In the genomic region with DNA sequence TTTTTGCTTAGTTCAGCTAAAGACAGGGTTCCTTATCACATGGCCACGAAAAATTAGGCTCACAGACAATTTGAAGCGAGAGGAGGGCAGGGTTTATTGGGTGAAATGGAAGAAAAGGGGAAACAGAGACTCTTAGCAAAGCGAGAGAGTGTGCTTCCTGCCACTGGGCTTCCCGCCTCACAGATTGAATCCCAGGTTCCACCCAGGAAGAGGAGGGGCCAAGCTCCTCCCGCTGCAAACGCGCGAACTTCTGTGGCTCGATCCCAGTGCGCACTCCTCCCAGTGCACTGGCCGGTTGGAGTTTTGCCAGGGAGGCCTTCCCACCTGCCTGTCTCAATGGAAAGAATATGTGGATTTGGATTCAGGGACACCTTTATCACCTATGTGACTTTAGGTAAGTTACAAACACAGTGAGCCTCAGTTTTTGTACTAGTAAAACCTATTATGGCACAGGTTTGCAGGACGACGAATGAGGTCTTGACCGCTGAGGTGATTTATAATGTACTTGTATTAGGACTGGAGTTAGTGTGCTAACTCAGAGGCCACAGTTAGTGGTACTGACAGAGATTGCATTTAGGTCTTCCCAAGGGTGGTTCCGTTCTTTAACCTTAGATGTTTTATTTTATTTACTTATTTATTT, we compare ENCODE assay signal across 13 cellular contexts. TPM values are rescaled to one million over a fixed set of nuclear protein-coding genes. Genes with fewer than 3 reads are reported as not detected.
DNase-seq lines count a peak whose midpoint lies in the region; ATAC-seq, FAIRE-seq and TF ChIP-seq lines count a peak whose summit lies in the region.
"Had no signal": no experiment of that assay in that cellular context is flagged by ENCODE, and none has a peak within 500 bp of the region (broad histone marks: within the 10 kb centered on the region; RNA-seq: fewer than 3 reads in every experiment).

No MANE protein-coding gene starts in this region.

- H4K5ac ChIP-seq in H9 (ENCODE audit: insufficient read length, low read depth, low read length), result no peak overlapping the region

- FAIRE-seq in K562 (lab: Jason Lieb, UNC), result no peak

- WGBS in H9 (ENCODE audit: extremely low coverage, insufficient read length, low lambda C conversion rate), result no CpG with 5 or more reads among the region's 15 CpGs
- WGBS in K562 (ENCODE audit: insufficient coverage, low coverage, missing lambda C conversion rate), result 2% methylated on average over 13 of the region's 15 CpGs
- WGBS in transverse colon (ENCODE audit: low coverage in 1 of 2), 2 donors, result 72 to 87% methylated on average over 6 to 15 of the region's 15 CpGs

- H3K4ac ChIP-seq in H9 (ENCODE audit: low read depth, low read length), result no peak overlapping the region

- ATAC-seq in K562, result peak; percentile 94
- ATAC-seq in GM21526 (IDR thresholded peaks at IDR 0.05; ENCODE audit: low FRiP score, unreplicated experiment), result no peak

- H3K14ac ChIP-seq in H9 (ENCODE audit: insufficient read depth, low read length), result no peak overlapping the region

- H3K9me3 ChIP-seq in H9 (ENCODE audit: control insufficient read depth, low read depth, low read length) (no peaks in the 10 kb centered on the region), K562 (replicated peaks; ENCODE audit: control insufficient read depth, insufficient read depth, low read depth, low read length) (0 out of 2 replicates have a peak, but pooled peaks cover 1% of the 10 kb centered on the region), left ventricle myocardium inferior (replicated peaks) (peaks cover 4% of the 10 kb centered on the region), transverse colon (no peaks in the 10 kb centered on the region)

- H2BK20ac ChIP-seq in H9 (ENCODE audit: low read depth, low read length, poor library complexity, severe bottlenecking), result no peak overlapping the region

- H2BK15ac ChIP-seq in H9 (ENCODE audit: low read depth, low read length), result no peak overlapping the region

- TF ChIP-seq RAD21 in K562 (CRISPR knock-in tag; conservative IDR thresholded peaks at IDR 0.05 in 1 of 2, IDR thresholded peaks at IDR 0.05 in 1 of 2), result no peak

- H3K36me3 Mint-ChIP-seq in H9 (ENCODE audit: insufficient read depth in 1 of 3, low read depth in 3 of 3) (no peaks in the 10 kb centered on the region; a peak in 1 of 7 replicates), HFFc6 (ENCODE audit: low read depth) (no peaks in the 10 kb centered on the region)

- POLR2A ChIA-PET in K562 (lab: Yijun Ruan, JAX), result no interaction called here

- CTCF ChIA-PET in K562 (lab: Yijun Ruan, JAX; ENCODE audit: low intra/inter-chr PET ratio), result no interaction called here

- H3K27ac Mint-ChIP-seq in H9 (peak overlapping the region in 1 of 3 experiments; percentile 84; a peak in 1 of 7 replicates), HFFc6 (no peak overlapping the region)

- no peak overlapping the region for H3T11ph ChIP-seq in H9 (ENCODE audit: low read length)

- no peak overlapping the region for H2AK5ac ChIP-seq in H9 (ENCODE audit: insufficient read length, low read length)

- no peak overlapping the region for H4K8ac ChIP-seq in H9 (replicated peaks; ENCODE audit: insufficient read length, low read depth, low read length)

- no peaks in the 10 kb centered on the region for H3K27me3 ChIP-seq in H9 (ENCODE audit: insufficient read depth, low read length)
- H3K27me3 ChIP-seq in K562 (ENCODE audit: control insufficient read depth in 2 of 2, insufficient read depth in 2 of 2, low read length in 2 of 2), result no peaks in the 10 kb centered on the region
- H3K27me3 ChIP-seq in left ventricle myocardium inferior (ENCODE audit: low read depth), result peaks cover 25% of the 10 kb centered on the region
- no peaks in the 10 kb centered on the region for H3K27me3 ChIP-seq in transverse colon

- no peak overlapping the region for H3K23ac ChIP-seq in H9 (ENCODE audit: insufficient read length, low read depth, low read length)

- no peak overlapping the region for H4K91ac ChIP-seq in H9 (ENCODE audit: insufficient read length, low read depth, low read length)

- peaks cover 20 to 32% of the 10 kb centered on the region in 2 experiments for H3K4me1 Mint-ChIP-seq in H9
- H3K4me1 Mint-ChIP-seq in HFFc6 (ENCODE audit: low read depth), result no peaks in the 10 kb centered on the region

- H2BK120ac ChIP-seq in H9 (ENCODE audit: low read depth, low read length, poor library complexity, severe bottlenecking), result no peak overlapping the region

- H2BK12ac ChIP-seq in H9 (ENCODE audit: insufficient read length, low read depth, low read length), result no peak overlapping the region

- no peak overlapping the region for H3K27ac ChIP-seq in H9 (ENCODE audit: insufficient read length, low read depth, low read length)
- peak overlapping the region; percentile 53; the same call in 2 of the 3 replicates for H3K27ac ChIP-seq in K562 (ENCODE audit: extremely low read depth, low read depth, low read length)
- H3K27ac ChIP-seq in left ventricle myocardium inferior (replicated peaks), result no peak overlapping the region
- no peak overlapping the region for H3K27ac ChIP-seq in transverse colon
- H3K27ac ChIP-seq: C4-2B had no signal

- intact Hi-C loops in K562 (cut with micrococcal nuclease) (loop anchor here (2.0 kb wide), 1 partner anchor 54 kb away; no protein-coding TSS in a partner anchor), left ventricle myocardium inferior (cut with micrococcal nuclease) (no loop called here), transverse colon (cut with DNase I; ENCODE audit: low total_unique reads) (no loop called here)

- no peak overlapping the region for H2AFZ ChIP-seq in H9 (ENCODE audit: low read length)
- peak overlapping the region; percentile 92 for H2AFZ ChIP-seq in K562 (ENCODE audit: low read depth, low read length)

- no peak overlapping the region for H3K9ac ChIP-seq in H9 (ENCODE audit: extremely low read depth, insufficient read length, low read length)
- H3K9ac ChIP-seq in K562 (ENCODE audit: insufficient read depth in 1 of 2, low read depth in 2 of 2, low read length in 2 of 2), result peak overlapping the region; percentile 51 to 76; a peak in 3 of 4 replicates

- H3K79me1 ChIP-seq in H9 (ENCODE audit: insufficient read depth, low read depth, low read length, poor library complexity, severe bottlenecking), result no peaks in the 10 kb centered on the region

- H2BK5ac ChIP-seq in H9 (ENCODE audit: insufficient read length, low read length), result no peak overlapping the region

- H3K56ac ChIP-seq in H9 (ENCODE audit: insufficient read length, low read depth, low read length), result no peak overlapping the region

- no peak for TF ChIP-seq EP300 in K562 (IDR thresholded peaks at IDR 0.05; ENCODE audit: low read length)
- no peak for TF ChIP-seq EP300 in transverse colon (IDR thresholded peaks at IDR 0.05; ENCODE audit: low read depth)

- H3K4me2 ChIP-seq in H9 (ENCODE audit: insufficient read depth, insufficient read length, low read length) (peak overlapping the region; percentile 54), K562 (ENCODE audit: insufficient read depth, low read length) (peak overlapping the region; percentile 82)

- peak overlapping the region; percentile 44 for H3K4me3 ChIP-seq in K562
- H3K4me3 ChIP-seq in left ventricle myocardium inferior, result no peak overlapping the region
- no peak overlapping the region for H3K4me3 ChIP-seq in transverse colon

- H3K4me1 ChIP-seq in H9 (ENCODE audit: insufficient read depth, low read length), result peaks cover 5% of the 10 kb centered on the region; the same call in 1 of the 2 replicates
- peaks cover 0 to 8% of the 10 kb centered on the region in 2 experiments; a peak in 1 of 5 replicates for H3K4me1 ChIP-seq in K562 (replicated peaks in 1 of 2; ENCODE audit: control insufficient read depth in 2 of 2, insufficient read depth in 2 of 2, low read length in 2 of 2)
- H3K4me1 ChIP-seq in left ventricle myocardium inferior, result no peaks in the 10 kb centered on the region
- no peaks in the 10 kb centered on the region for H3K4me1 ChIP-seq in transverse colon

- no TSS peak for BruUV-seq in K562 (replicated peaks; lab: Mats Ljungman, UMichigan)

- H3K9me3 Mint-ChIP-seq in H9 (no peaks in the 10 kb centered on the region), HFFc6 (peaks cover 34% of the 10 kb centered on the region)

- no peaks in the 10 kb centered on the region for H3K23me2 ChIP-seq in H9 (ENCODE audit: insufficient read length, low read depth, low read length, poor library complexity, severe bottlenecking)

- TF ChIP-seq CTCF in H9 (conservative IDR thresholded peaks at IDR 0.05) (no peak), K562 (IDR thresholded peaks at IDR 0.05 in 2 of 3, conservative IDR thresholded peaks at IDR 0.05 in 1 of 3; ENCODE audit: insufficient read depth in 2 of 3, low read depth in 1 of 3, low read length in 3 of 3) (no peak), HFFc6 (IDR thresholded peaks at IDR 0.05) (no peak), left ventricle myocardium inferior (IDR thresholded peaks at IDR 0.05; ENCODE audit: borderline replicate concordance) (no peak), transverse colon (IDR thresholded peaks at IDR 0.05) (no peak)

- H3K27me3 Mint-ChIP-seq in H9 (ENCODE audit: low read depth), result no peaks in the 10 kb centered on the region
- H3K27me3 Mint-ChIP-seq in HFFc6 (ENCODE audit: insufficient read depth), result no peaks in the 10 kb centered on the region

- DNase-seq in Daoy (ENCODE audit: low read depth) (peak; percentile 89), H9 (peak; percentile 78), K562 (ENCODE audit: extremely low read depth in 1 of 4, low spot score in 3 of 4) (peak; percentile 38 to 84 (median 44)), iPS-NIHi7 (ENCODE audit: extremely low spot score) (peak; percentile 40), HFFc6 (no peak), left ventricle myocardium inferior (no peak), transverse colon (no peak)
- DNase-seq: DMS153, EL, NCI-H187, NCI-H526 treated with DMSO at 0.1 percent for 48 hours had no signal

- H3K36me3 ChIP-seq in K562 (ENCODE audit: control insufficient read depth, insufficient read depth, low read length), result no peaks in the 10 kb centered on the region
- no peaks in the 10 kb centered on the region for H3K36me3 ChIP-seq in left ventricle myocardium inferior
- no peaks in the 10 kb centered on the region for H3K36me3 ChIP-seq in transverse colon

- H3K4me3 Mint-ChIP-seq in H9, result peak overlapping the region; percentile 19 to 57; a peak in 2 of 5 replicates
- no peak overlapping the region for H3K4me3 Mint-ChIP-seq in HFFc6

- TF ChIP-seq POLR2A in K562 (conservative IDR thresholded peaks at IDR 0.05) (peak; percentile 52), transverse colon (IDR thresholded peaks at IDR 0.05) (no peak)

- H3K9me1 ChIP-seq in K562 (ENCODE audit: control insufficient read depth, insufficient read depth, low read length), result no peaks in the 10 kb centered on the region

- H4K20me1 ChIP-seq in H9 (ENCODE audit: control insufficient read depth, insufficient read depth, insufficient read length), result no peaks in the 10 kb centered on the region
- no peaks in the 10 kb centered on the region for H4K20me1 ChIP-seq in K562 (replicated peaks; ENCODE audit: control insufficient read depth, insufficient read depth, low read length)

- no peak overlapping the region for H3K18ac ChIP-seq in H9 (ENCODE audit: insufficient read length, low read depth, low read length)

- no peaks in the 10 kb centered on the region for H3K79me2 ChIP-seq in H9 (ENCODE audit: insufficient read depth, low read length)
- H3K79me2 ChIP-seq in K562 (ENCODE audit: control insufficient read depth, insufficient read depth, low read length), result no peaks in the 10 kb centered on the region; the same call in 2 of the 3 replicates

- in situ Hi-C loops in K562 (cut with MboI), result no loop called here
- in situ Hi-C loops in transverse colon (cut with MboI; ENCODE audit: low pct_ligation_motif_present in 1 of 4, low pct_unique_long_range_greater_than_20kb in 1 of 4, low sequenced_read_pairs in 3 of 4), result no loop called here

RNA-seq across cellular contexts. Expression of a gene that starts 48.5 kb away (rescaled TPM):
- total RNA-seq in Daoy (2014; rRNA removed; shearing (Covaris generic)), result 2.0 and 3.1 TPM in 2 replicates
- total RNA-seq in H9 (2021) (3.5 TPM in 2 replicates), K562 (2014; rRNA removed) (0.16 and 0.73 TPM in 2 replicates), K562 (2014; rRNA removed; fragmentation: Illumina TruSeq; extraction: Trizol) (0.13 and 0.15 TPM in 2 replicates), K562 (2015; rRNA removed; fragmentation: Illumina TruSeq; extraction: Trizol) (0.14 and 0.15 TPM in 2 replicates), K562 (2021) (1.0 and 1.2 TPM in 2 replicates), left ventricle myocardium inferior (not detected), transverse colon (not detected)
- total RNA-seq in K562 (2011; cell fraction: chromatin; rRNA removed; ENCODE audit: low replicate concordance), result 0.53 and 0.62 TPM in 2 replicates
- total RNA-seq in K562 (2011; cell fraction: nucleolus; rRNA removed), result 0.53 and 0.83 TPM in 2 replicates
- total RNA-seq in K562 (2011; cell fraction: nucleoplasm; rRNA removed), result 0.59 and 0.76 TPM in 2 replicates
- polyA plus RNA-seq in K562 (2011; rRNA removed) (0.23 and 0.35 TPM in 2 replicates), K562 (2014; fragmentation: Illumina TruSeq; extraction: Trizol) (0.18 and 0.19 TPM in 2 replicates), K562 (2014; fragmentation: Nextera tagmentation; extraction: Ambion mirVana) (under 1 TPM; 0.04 to 0.06 TPM), K562 (2014; rRNA removed) (0.09 and 0.23 TPM in 2 replicates)
- 0.22 and 1.8 TPM in 2 replicates for polyA plus RNA-seq in K562 (2011; cell fraction: cytosol; rRNA removed)
- 0.37 and 1.5 TPM in 2 replicates for polyA plus RNA-seq in K562 (2011; cell fraction: nucleus; rRNA removed)
- polyA plus RNA-seq in K562 (2012), result 0.27 and 0.30 TPM in 2 replicates
- 0.12 and 0.56 TPM in 2 replicates for polyA minus RNA-seq in K562 (2011; rRNA and poly(A)+ RNA removed)
- 0.86 TPM in 1 of 2 replicates, not detected in the other for polyA minus RNA-seq in K562 (2011; cell fraction: cytosol; rRNA and poly(A)+ RNA removed)
- polyA minus RNA-seq in K562 (2011; cell fraction: nucleus; rRNA and poly(A)+ RNA removed), result 0.89 and 2.0 TPM in 2 replicates
- not detected for total RNA-seq in HFFc6 (2021; fragmentation: NEBNext Ultra II Directional; extraction: Animal tissue kit (Norgen Biotek cat#: 25700))

Comparison
In these comparisons a context has a peak if more than half of its experiments do, and no peak if none do; other contexts are left out.
1. DNase-seq: peak in Daoy (single experiment), H9 (single experiment), K562 (4 of 4) and iPS-NIHi7 (single experiment); none in HFFc6 (single experiment), left ventricle myocardium inferior (single experiment) and transverse colon (single experiment).